ENCODE assay signal across 19 cellular contexts in the genomic region with DNA sequence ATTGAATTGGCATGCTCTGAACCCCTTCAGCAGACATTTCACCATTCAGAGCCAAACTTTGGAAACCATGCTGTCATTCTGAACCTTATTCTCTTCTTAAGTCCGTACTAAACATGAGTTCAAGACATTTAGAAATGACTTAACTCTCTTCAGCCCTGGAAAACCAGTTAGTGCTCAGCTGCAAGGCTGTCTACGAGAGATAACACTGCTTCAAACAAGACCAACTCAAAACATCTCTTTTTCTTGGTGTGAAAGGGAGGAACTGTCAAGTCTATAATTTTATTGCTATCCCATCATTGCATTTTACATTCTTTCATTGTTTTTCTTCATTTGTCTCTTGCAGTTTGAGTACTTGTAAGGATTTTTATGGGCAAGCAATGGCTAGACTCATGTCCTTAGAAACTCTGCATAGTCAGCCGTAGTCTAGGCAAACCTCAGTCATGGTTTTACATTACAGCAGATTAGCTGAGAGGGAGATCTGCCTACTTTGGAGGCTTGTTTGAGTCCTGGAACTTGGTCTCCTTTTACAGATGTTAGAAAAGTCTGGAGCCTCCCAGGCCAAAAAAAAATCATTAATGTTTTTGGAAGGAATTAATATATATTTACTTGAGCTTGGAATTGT.
DNase-seq lines count a peak whose midpoint lies in the region; ATAC-seq, FAIRE-seq and TF ChIP-seq lines count a peak whose summit lies in the region.
"Had no signal": no experiment of that assay in that cellular context is flagged by ENCODE, and none has a peak within 500 bp of the region (broad histone marks: within the 10 kb centered on the region; RNA-seq: fewer than 3 reads in every experiment).

No MANE protein-coding gene starts in this region.

- TF ChIP-seq EP300 in K562 (IDR thresholded peaks at IDR 0.05; ENCODE audit: low read length) = no peak; the same call in 1 of the 2 replicates

- no peak for TF ChIP-seq POLR2A in K562 (conservative IDR thresholded peaks at IDR 0.05)

- peak overlapping the region; percentile 28; the same call in 1 of the 2 replicates for H3K4me2 ChIP-seq in K562 (ENCODE audit: insufficient read depth, low read length)
- H3K4me2 ChIP-seq: PC-9 had no signal

- H3K9ac ChIP-seq in K562 (ENCODE audit: insufficient read depth in 1 of 2, low read depth in 2 of 2, low read length in 2 of 2) = peak overlapping the region in 1 of 2 experiments; percentile 21; a peak in 1 of 4 replicates

- TF ChIP-seq CTCF in left ventricle myocardium inferior (IDR thresholded peaks at IDR 0.05; ENCODE audit: borderline replicate concordance) (no peak), K562 (IDR thresholded peaks at IDR 0.05 in 2 of 3, conservative IDR thresholded peaks at IDR 0.05 in 1 of 3; ENCODE audit: insufficient read depth in 2 of 3, low read depth in 1 of 3, low read length in 3 of 3) (no peak), GM10266 (IDR thresholded peaks at IDR 0.05; ENCODE audit: control insufficient read depth, insufficient read depth, low read depth, missing control alignments) (no peak)

- H3K27me3 ChIP-seq in left ventricle myocardium inferior (ENCODE audit: low read depth) = no peaks in the 10 kb centered on the region
- H3K27me3 ChIP-seq in right cardiac atrium (ENCODE audit: control insufficient read depth, insufficient read depth) = no peaks in the 10 kb centered on the region
- H3K27me3 ChIP-seq in K562 (ENCODE audit: control insufficient read depth in 2 of 2, insufficient read depth in 2 of 2, low read length in 2 of 2) = no peaks in the 10 kb centered on the region
- H3K27me3 ChIP-seq: SJCRH30 had no signal

- no peaks in the 10 kb centered on the region for H3K9me1 ChIP-seq in K562 (ENCODE audit: control insufficient read depth, insufficient read depth, low read length)

- no peaks in the 10 kb centered on the region for H4K20me1 ChIP-seq in K562 (replicated peaks; ENCODE audit: control insufficient read depth, insufficient read depth, low read length)

- no peaks in the 10 kb centered on the region for H3K36me3 ChIP-seq in left ventricle myocardium inferior
- no peaks in the 10 kb centered on the region for H3K36me3 ChIP-seq in K562 (ENCODE audit: control insufficient read depth, insufficient read depth, low read length)
- H3K36me3 ChIP-seq: SJCRH30 had no signal

- H3K9me3 ChIP-seq in left ventricle myocardium inferior (replicated peaks) (no peaks in the 10 kb centered on the region), right cardiac atrium (ENCODE audit: control insufficient read depth, low read length) (no peaks in the 10 kb centered on the region), K562 (replicated peaks; ENCODE audit: control insufficient read depth, insufficient read depth, low read depth, low read length) (peaks cover 20% of the 10 kb centered on the region)
- H3K9me3 ChIP-seq: SJCRH30 had no signal

- 77% methylated on average over 3 of the region's 3 CpGs for WGBS in right cardiac atrium
- WGBS in K562 (ENCODE audit: insufficient coverage, low coverage, missing lambda C conversion rate) = 6% methylated on average over 3 of the region's 3 CpGs

- peak; percentile 91 for FAIRE-seq in K562 (lab: Jason Lieb, UNC)
- FAIRE-seq: D721Med had no signal

- POLR2A ChIA-PET in K562 (lab: Yijun Ruan, JAX) = interaction anchor here (1.0 to 1.5 kb wide), 2 partner anchors 10 to 123 kb away, joined by 3 to 5 read pairs; no protein-coding TSS in a partner anchor

- H2AFZ ChIP-seq in K562 (ENCODE audit: low read depth, low read length) = peak overlapping the region; percentile 65
- H2AFZ ChIP-seq: PC-9 had no signal

- intact Hi-C loops in left ventricle myocardium inferior (cut with micrococcal nuclease) = no loop called here
- intact Hi-C loops in right cardiac atrium (cut with DNase I) = no loop called here
- intact Hi-C loops in K562 (cut with micrococcal nuclease) = no loop called here

- DNase-seq in left ventricle myocardium inferior (no peak), right cardiac atrium (no peak), K562 (ENCODE audit: extremely low read depth in 1 of 4, low spot score in 3 of 4) (peak in 2 of 4 experiments; percentile 62 to 74), left kidney (ENCODE audit: low read depth, low spot score) (peak; percentile 10), NCI-H1417 (lab: John Stamatoyannopoulos, UW) (no peak), GM10266 (ENCODE audit: extremely low spot score) (no peak)
- DNase-seq: AML-193, NCI-H1092 treated with DMSO at 0.1 percent for 48 hours, NCI-H2081 treated with DMSO at 0.1 percent for 48 hours, NCI-H510A treated with DMSO at 0.1 percent for 48 hours, NCI-H82, PC-9, SJCRH30 had no signal

- BruUV-seq in K562 (replicated peaks; lab: Mats Ljungman, UMichigan) = no TSS peak

- ATAC-seq in right cardiac atrium (no peak), K562 (peak; percentile 94), HG03025 (IDR thresholded peaks at IDR 0.05; ENCODE audit: low FRiP score, unreplicated experiment) (no peak), GM18870 (IDR thresholded peaks at IDR 0.05; ENCODE audit: unreplicated experiment) (no peak)
- ATAC-seq: HCT116 had no signal

- no peaks in the 10 kb centered on the region for H3K79me2 ChIP-seq in K562 (ENCODE audit: control insufficient read depth, insufficient read depth, low read length)

- H3K4me3 ChIP-seq in left ventricle myocardium inferior (no peak overlapping the region), right cardiac atrium (ENCODE audit: low read length) (no peak overlapping the region), K562 (no peak overlapping the region)
- H3K4me3 ChIP-seq: PC-9, SJCRH30 had no signal

- no peak for TF ChIP-seq RAD21 in K562 (CRISPR knock-in tag; conservative IDR thresholded peaks at IDR 0.05 in 1 of 2, IDR thresholded peaks at IDR 0.05 in 1 of 2)

- CTCF ChIA-PET in K562 (lab: Yijun Ruan, JAX; ENCODE audit: low intra/inter-chr PET ratio) = no interaction called here

- in situ Hi-C loops in K562 (cut with MboI) = no loop called here

- H3K4me1 ChIP-seq in left ventricle myocardium inferior (no peaks in the 10 kb centered on the region), right cardiac atrium (ENCODE audit: control insufficient read depth, insufficient read depth, low read length) (no peaks in the 10 kb centered on the region), K562 (replicated peaks in 1 of 2; ENCODE audit: control insufficient read depth in 2 of 2, insufficient read depth in 2 of 2, low read length in 2 of 2) (peaks cover 0 to 9% of the 10 kb centered on the region in 2 experiments; a peak in 3 of 5 replicates)
- H3K4me1 ChIP-seq: SJCRH30 had no signal

- peak overlapping the region; percentile 45 for H3K27ac ChIP-seq in left ventricle myocardium inferior (replicated peaks)
- H3K27ac ChIP-seq in right cardiac atrium (ENCODE audit: low read length) = no peak overlapping the region
- H3K27ac ChIP-seq in K562 (ENCODE audit: extremely low read depth, low read depth, low read length) = peak overlapping the region; percentile 69; the same call in 2 of the 3 replicates
- H3K27ac ChIP-seq: 22Rv1, C4-2B, PC-9, SJCRH30 had no signal

TF ChIP-seq in K562, 482 proteins besides CTCF, POLR2A, EP300 and RAD21 (continues in another document):
- peak; percentile 84 for TF ChIP-seq TCF3 (CRISPR knock-in tag; IDR thresholded peaks at IDR 0.05)
- peak; percentile 25 for TF ChIP-seq MEIS2 (IDR thresholded peaks at IDR 0.05; ENCODE audit: partially characterized antibody)
- TF ChIP-seq, protein P1, sequence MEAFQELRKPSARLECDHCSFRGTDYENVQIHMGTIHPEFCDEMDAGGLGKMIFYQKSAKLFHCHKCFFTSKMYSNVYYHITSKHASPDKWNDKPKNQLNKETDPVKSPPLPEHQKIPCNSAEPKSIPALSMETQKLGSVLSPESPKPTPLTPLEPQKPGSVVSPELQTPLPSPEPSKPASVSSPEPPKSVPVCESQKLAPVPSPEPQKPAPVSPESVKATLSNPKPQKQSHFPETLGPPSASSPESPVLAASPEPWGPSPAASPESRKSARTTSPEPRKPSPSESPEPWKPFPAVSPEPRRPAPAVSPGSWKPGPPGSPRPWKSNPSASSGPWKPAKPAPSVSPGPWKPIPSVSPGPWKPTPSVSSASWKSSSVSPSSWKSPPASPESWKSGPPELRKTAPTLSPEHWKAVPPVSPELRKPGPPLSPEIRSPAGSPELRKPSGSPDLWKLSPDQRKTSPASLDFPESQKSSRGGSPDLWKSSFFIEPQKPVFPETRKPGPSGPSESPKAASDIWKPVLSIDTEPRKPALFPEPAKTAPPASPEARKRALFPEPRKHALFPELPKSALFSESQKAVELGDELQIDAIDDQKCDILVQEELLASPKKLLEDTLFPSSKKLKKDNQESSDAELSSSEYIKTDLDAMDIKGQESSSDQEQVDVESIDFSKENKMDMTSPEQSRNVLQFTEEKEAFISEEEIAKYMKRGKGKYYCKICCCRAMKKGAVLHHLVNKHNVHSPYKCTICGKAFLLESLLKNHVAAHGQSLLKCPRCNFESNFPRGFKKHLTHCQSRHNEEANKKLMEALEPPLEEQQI (IDR thresholded peaks at IDR 0.05) = peak; percentile 62
- peak; percentile 56 to 64; a peak in 3 of 4 replicates for TF ChIP-seq TRIM24 (IDR thresholded peaks at IDR 0.05)
- TF ChIP-seq PML (IDR thresholded peaks at IDR 0.05; ENCODE audit: low read length) = 0 out of 2 replicates have a peak, but pooled peaks have one; percentile 38
- TF ChIP-seq ATF7 (IDR thresholded peaks at IDR 0.05) = 0 out of 2 replicates have a peak, but pooled peaks have one; percentile 17
- TF ChIP-seq PKNOX1 (IDR thresholded peaks at IDR 0.05) = peak; percentile 25; the same call in 1 of the 2 replicates
- TF ChIP-seq NFE2 (IDR thresholded peaks at IDR 0.05; ENCODE audit: low read depth) = 0 out of 2 replicates have a peak, but pooled peaks have one; percentile 5
- TF ChIP-seq CBFA2T3 (IDR thresholded peaks at IDR 0.05) = peak; percentile 86
- peak; percentile 82 for TF ChIP-seq SMARCA4 (IDR thresholded peaks at IDR 0.05)
